In genomic region chr2:217357886-217358620, GRCh38 we compare ENCODE assay signal across 27 cellular contexts.
DNase-seq lines count a peak whose midpoint lies in the region; ATAC-seq and TF ChIP-seq lines count a peak whose summit lies in the region.
"Had no signal": no experiment of that assay in that cellular context is flagged by ENCODE, and none has a peak within 500 bp of the region (broad histone marks: within the 10 kb centered on the region; RNA-seq: fewer than 3 reads in every experiment).

No MANE protein-coding gene starts in this region.

- CTCF ChIA-PET in Caco-2 (lab: Charles Lee) = interaction anchor here (0.7 to 1.4 kb wide), 2 partner anchors 20 to 355 kb away, joined by 3 read pairs; no protein-coding TSS in a partner anchor
- CTCF ChIA-PET in WTC11 (lab: Charles Lee) = no interaction called here

- TF ChIP-seq CTCF in Caco-2 (IDR thresholded peaks at IDR 0.05; ENCODE audit: insufficient read depth in 1 of 2, low read depth in 1 of 2, low read length in 1 of 2, severe bottlenecking in 1 of 2, unreplicated experiment in 1 of 2) (no peak), WTC11 (IDR thresholded peaks at IDR 0.05) (no peak), stomach (IDR thresholded peaks at IDR 0.05) (no peak), lower leg skin (IDR thresholded peaks at IDR 0.05) (no peak), body of pancreas (IDR thresholded peaks at IDR 0.05) (no peak)

- no peak for TF ChIP-seq EP300 in stomach (IDR thresholded peaks at IDR 0.05)

- H3K4me1 ChIP-seq in Caco-2 (peaks cover 24% of the 10 kb centered on the region), stomach (peaks cover 0 to 49% (median 23%) of the 10 kb centered on the region in 4 donors), body of pancreas (no peaks in the 10 kb centered on the region)

- H3K4me3 Mint-ChIP-seq in Caco-2 (ENCODE audit: unreplicated experiment) (no peak overlapping the region), WTC11 (no peak overlapping the region)
- H3K4me3 Mint-ChIP-seq: activated T-cell treated with anti-CD3 and anti-CD28 coated beads, Interleukin-2, amount 50 U/mL, for 24 hours; CD8-positive, alpha-beta memory T cell; nephron progenitor cell; stimulated activated naive B cell treated with anti-CD40 and anti-IgM and Interleukin-4, amounts not matched to agents 10 μg/mL and 1 μg/mL and 100 μg/mL, for 72 hours; T-helper 1 cell treated with Interleukin-12 subunit alpha and Interleukin-12 subunit beta and Interleukin-4 antibody, amounts not matched to agents 30 μg/mL and 1 μg/mL, for 36 hours had no signal

- peak; percentile 37 to 39 for DNase-seq in Caco-2
- peak; percentile 21 for DNase-seq in WTC11 (ENCODE audit: low spot score)
- DNase-seq in iPS-NIHi11 (ENCODE audit: low spot score) = peak; percentile 26
- DNase-seq in stomach = no peak
- DNase-seq in lower leg skin (ENCODE audit: low spot score in 2 of 2) = no peak
- no peak for DNase-seq in cerebellar cortex (ENCODE audit: low spot score)
- DNase-seq in body of pancreas = no peak
- DNase-seq: activated CD4-positive, alpha-beta T cell treated with anti-CD3 and anti-CD28 coated beads for 4 hours; activated gamma-delta T cell treated with Interleukin-2 at 50 U/mL for 16 hours; activated T-cell treated with anti-CD3 and anti-CD28 coated beads, Interleukin-2, amount 50 U/mL, for 24 hours; brain microvascular endothelial cell; CD8-positive, alpha-beta memory T cell; effector CD4-positive, alpha-beta T cell; heart left ventricle; kidney glomerular epithelial cell; MG63; NCI-H2029; NCI-H526 treated with DMSO at 0.1 percent for 48 hours; nephron progenitor cell; posterior cingulate gyrus; stimulated activated naive B cell treated with anti-CD40 and anti-IgM and Interleukin-4, amounts not matched to agents 10 μg/mL and 1 μg/mL and 100 μg/mL, for 72 hours had no signal

- H3K4me1 Mint-ChIP-seq in Caco-2 (ENCODE audit: low read depth, unreplicated experiment) (peaks cover 36% of the 10 kb centered on the region), WTC11 (peaks cover 28% of the 10 kb centered on the region)
- H3K4me1 Mint-ChIP-seq: CD8-positive, alpha-beta memory T cell; stimulated activated naive B cell treated with anti-CD40 and anti-IgM and Interleukin-4, amounts not matched to agents 10 μg/mL and 1 μg/mL and 100 μg/mL, for 72 hours had no signal

- ATAC-seq in WTC11 (peak; percentile 80), GM19455 (IDR thresholded peaks at IDR 0.05; ENCODE audit: unreplicated experiment) (no peak), body of pancreas (no peak)
- ATAC-seq: heart left ventricle; K562; stimulated activated naive B cell treated with anti-CD40 and anti-IgM and Interleukin-4, amounts not matched to agents 10 μg/mL and 1 μg/mL and 100 μg/mL, for 72 hours had no signal

- no peaks in the 10 kb centered on the region for H3K9me3 ChIP-seq in Caco-2
- no peaks in the 10 kb centered on the region for H3K9me3 ChIP-seq in stomach
- H3K9me3 ChIP-seq in body of pancreas = no peaks in the 10 kb centered on the region
- H3K9me3 ChIP-seq: heart left ventricle, MG63 had no signal

- H3K4me3 ChIP-seq in Caco-2 (ENCODE audit: low read depth, low read length) (no peak overlapping the region), stomach (no peak overlapping the region), lower leg skin (ENCODE audit: low read depth, poor library complexity, severe bottlenecking) (no peak overlapping the region), body of pancreas (no peak overlapping the region)
- H3K4me3 ChIP-seq: heart left ventricle, K562, lung, MG63, SK-N-MC had no signal

- WGBS in stomach, 5 donors = 62 to 73% (median 72%) methylated on average over 8 of the region's 8 CpGs
- WGBS in lower leg skin, 2 donors = 90% methylated on average over 8 of the region's 8 CpGs
- WGBS in body of pancreas, 2 donors = 56 to 58% methylated on average over 8 of the region's 8 CpGs

- H3K27me3 ChIP-seq in Caco-2 (replicated peaks; ENCODE audit: control insufficient read depth, insufficient read depth, low read length) (no peaks in the 10 kb centered on the region), stomach (no peaks in the 10 kb centered on the region), body of pancreas (no peaks in the 10 kb centered on the region)
- H3K27me3 ChIP-seq: brain microvascular endothelial cell, heart left ventricle, MG63 had no signal

- H3K36me3 Mint-ChIP-seq in Caco-2 (ENCODE audit: insufficient read depth, unreplicated experiment) (no peaks in the 10 kb centered on the region), WTC11 (no peaks in the 10 kb centered on the region)
- H3K36me3 Mint-ChIP-seq: CD8-positive, alpha-beta memory T cell had no signal

- POLR2A ChIA-PET in Caco-2 (lab: Charles Lee) = no interaction called here
- POLR2A ChIA-PET in WTC11 (lab: Charles Lee) = no interaction called here

- H3K27ac Mint-ChIP-seq in Caco-2 (ENCODE audit: unreplicated experiment) (peak overlapping the region; percentile 5), WTC11 (peak overlapping the region; percentile 33; the same call in 1 of the 2 replicates)
- H3K27ac Mint-ChIP-seq: activated T-cell treated with anti-CD3 and anti-CD28 coated beads, Interleukin-2, amount 50 U/mL, for 24 hours; CD8-positive, alpha-beta memory T cell; nephron progenitor cell; stimulated activated naive B cell treated with anti-CD40 and anti-IgM and Interleukin-4, amounts not matched to agents 10 μg/mL and 1 μg/mL and 100 μg/mL, for 72 hours; T-helper 1 cell treated with Interleukin-12 subunit alpha and Interleukin-12 subunit beta and Interleukin-4 antibody, amounts not matched to agents 30 μg/mL and 1 μg/mL, for 36 hours had no signal

- BruUV-seq in Caco-2 (replicated peaks; lab: Mats Ljungman, UMichigan) = no TSS peak

- H3K27me3 Mint-ChIP-seq in Caco-2 (ENCODE audit: insufficient read depth, unreplicated experiment) (no peaks in the 10 kb centered on the region), WTC11 (ENCODE audit: low read depth) (peaks cover 24% of the 10 kb centered on the region)
- H3K27me3 Mint-ChIP-seq: activated T-cell treated with anti-CD3 and anti-CD28 coated beads, Interleukin-2, amount 50 U/mL, for 24 hours had no signal

- intact Hi-C loops in Caco-2 (cut with micrococcal nuclease; ENCODE audit: unreplicated experiment) (loop anchor here (1.0 kb wide), 1 partner anchor 27 kb away; no protein-coding TSS in a partner anchor), stomach (cut with DNase I; ENCODE audit: low total_unique reads) (no loop called here), lower leg skin (cut with DNase I; ENCODE audit: low total_unique reads) (no loop called here), body of pancreas (cut with DNase I) (no loop called here)

- H3K27ac ChIP-seq in stomach (peak overlapping the region in 4 of 5 donors; percentile 26 to 63 (median 60)), body of pancreas (no peak overlapping the region)
- H3K27ac ChIP-seq: brain microvascular endothelial cell, epithelial cell of prostate, SK-N-MC had no signal

- H3K9me3 Mint-ChIP-seq in Caco-2 (ENCODE audit: unreplicated experiment) = no peaks in the 10 kb centered on the region
- H3K9me3 Mint-ChIP-seq in WTC11 = peaks cover 4% of the 10 kb centered on the region; the same call in 1 of the 2 replicates
- H3K9me3 Mint-ChIP-seq: activated T-cell treated with anti-CD3 and anti-CD28 coated beads, Interleukin-2, amount 50 U/mL, for 24 hours; nephron progenitor cell; stimulated activated naive B cell treated with anti-CD40 and anti-IgM and Interleukin-4, amounts not matched to agents 10 μg/mL and 1 μg/mL and 100 μg/mL, for 72 hours; T-helper 1 cell treated with Interleukin-12 subunit alpha and Interleukin-12 subunit beta and Interleukin-4 antibody, amounts not matched to agents 30 μg/mL and 1 μg/mL, for 36 hours had no signal

- H3K36me3 ChIP-seq in Caco-2 (ENCODE audit: control insufficient read depth, insufficient read depth, low read length) (no peaks in the 10 kb centered on the region), stomach (no peaks in the 10 kb centered on the region), body of pancreas (replicated peaks in 1 of 2; ENCODE audit: insufficient read depth in 1 of 2, low read depth in 2 of 2) (no peaks in the 10 kb centered on the region)
- H3K36me3 ChIP-seq: brain microvascular endothelial cell, heart left ventricle, MG63 had no signal

- no peak for TF ChIP-seq POLR2A in stomach (IDR thresholded peaks at IDR 0.05)
- TF ChIP-seq POLR2A in lower leg skin (IDR thresholded peaks at IDR 0.05) = no peak
- TF ChIP-seq POLR2A in body of pancreas (IDR thresholded peaks at IDR 0.05) = no peak

TF ChIP-seq in WTC11, 78 proteins besides CTCF, POLR2A, EP300 and RAD21 (continues in another document):
- TF ChIP-seq AR (CRISPR knock-in tag; IDR thresholded peaks at IDR 0.05) = no peak
- no peak for TF ChIP-seq ZMAT4 (CRISPR knock-in tag; IDR thresholded peaks at IDR 0.05)
- TF ChIP-seq NR1H2 (CRISPR knock-in tag; IDR thresholded peaks at IDR 0.05) = no peak
- no peak for TF ChIP-seq ZNF396 (CRISPR knock-in tag; IDR thresholded peaks at IDR 0.05; ENCODE audit: borderline replicate concordance)
- TF ChIP-seq MAX (CRISPR knock-in tag; IDR thresholded peaks at IDR 0.05) = no peak

Comparison
In these comparisons a context has a peak if more than half of its experiments do, and no peak if none do; other contexts are left out.
1. DNase-seq: peak in Caco-2 (2 of 2), WTC11 (single experiment) and iPS-NIHi11 (single experiment); none in stomach (single experiment), lower leg skin (0 of 2), cerebellar cortex (single experiment) and body of pancreas (0 of 4).
2. H3K27ac ChIP-seq: peak in stomach (4 of 5); none in body of pancreas (0 of 4).